Comparison of ENCODE assay signal across 16 cellular contexts in genomic region chr1:25784575-25785051, GRCh38. TPM values are rescaled to one million over a fixed set of nuclear protein-coding genes. Genes with fewer than 3 reads are reported as not detected.
DNase-seq lines count a peak whose midpoint lies in the region; ATAC-seq and TF ChIP-seq lines count a peak whose summit lies in the region.
"Had no signal": no experiment of that assay in that cellular context is flagged by ENCODE, and none has a peak within 500 bp of the region (broad histone marks: within the 10 kb centered on the region; RNA-seq: fewer than 3 reads in every experiment).

No MANE protein-coding gene starts in this region.

- no peaks in the 10 kb centered on the region for H3K79me2 ChIP-seq in GM23338 (replicated peaks; ENCODE audit: insufficient read depth)

- TF ChIP-seq POLR2A in IMR-90 (IDR thresholded peaks at IDR 0.05; ENCODE audit: low read depth, low read length): no peak

- H4K5ac ChIP-seq in IMR-90 (ENCODE audit: low read depth, low read length): no peak overlapping the region

- H3K9me3 ChIP-seq in CD4-positive, alpha-beta T cell (ENCODE audit: control insufficient read depth, low read length): no peaks in the 10 kb centered on the region
- H3K9me3 ChIP-seq in IMR-90 (ENCODE audit: control insufficient read depth, insufficient read depth, low read length) (no peaks in the 10 kb centered on the region), liver (ENCODE audit: control insufficient read depth in 4 of 4, low read length in 3 of 4) (no peaks in the 10 kb centered on the region)

- peak overlapping the region; percentile 46 for H2AFZ ChIP-seq in IMR-90 (replicated peaks; ENCODE audit: low read length, poor library complexity)
- no peak overlapping the region for H2AFZ ChIP-seq in GM23338

- peaks cover 83% of the 10 kb centered on the region for H3K36me3 Mint-ChIP-seq in CD4-positive, alpha-beta T cell (ENCODE audit: low read depth)
- no peaks in the 10 kb centered on the region for H3K36me3 Mint-ChIP-seq in stimulated activated naive B cell treated with anti-CD40 and anti-IgM and Interleukin-4, amounts not matched to agents 10 μg/mL and 1 μg/mL and 100 μg/mL, for 72 hours
- H3K36me3 Mint-ChIP-seq in GM23338 (ENCODE audit: low read depth): no peaks in the 10 kb centered on the region
- H3K36me3 Mint-ChIP-seq: memory B cell had no signal

- POLR2A ChIA-PET in CD4-positive, alpha-beta T cell (lab: Charles Lee): interaction anchor here (1.2 kb wide), 1 partner anchor 15 kb away, joined by 3 read pairs; no protein-coding TSS in a partner anchor
- POLR2A ChIA-PET in IMR-90 (lab: Charles Lee; ENCODE audit: unreplicated experiment): no interaction called here

- no peaks in the 10 kb centered on the region for H3K27me3 ChIP-seq in CD4-positive, alpha-beta T cell (ENCODE audit: control insufficient read depth, insufficient read depth, low read length)
- H3K27me3 ChIP-seq in IMR-90 (ENCODE audit: control insufficient read depth, insufficient read depth, low read length) (no peaks in the 10 kb centered on the region), liver (ENCODE audit: control insufficient read depth in 4 of 4, insufficient read depth in 4 of 4, low read length in 3 of 4) (no peaks in the 10 kb centered on the region), GM23338 (ENCODE audit: insufficient read depth) (no peaks in the 10 kb centered on the region)

- peaks cover 10% of the 10 kb centered on the region for H3K9me1 ChIP-seq in IMR-90 (ENCODE audit: insufficient read depth, low read length)

- H2AK5ac ChIP-seq in IMR-90 (ENCODE audit: low read depth, low read length): peak overlapping the region; percentile 3; the same call in 1 of the 2 replicates

- CTCF ChIA-PET in CD4-positive, alpha-beta T cell (lab: Charles Lee): no interaction called here
- CTCF ChIA-PET in IMR-90 (lab: Yijun Ruan, JAX): no interaction called here

- H3K9me2 ChIP-seq in GM23338 (ENCODE audit: insufficient read depth): no peaks in the 10 kb centered on the region

- no CpG with 5 or more reads among the region's 9 CpGs for WGBS in IMR-90 (ENCODE audit: extremely low coverage in 2 of 2, insufficient read length in 1 of 2), 2 experiments
- WGBS in liver: 81% methylated on average over 9 of the region's 9 CpGs

- H3K79me1 ChIP-seq in IMR-90 (ENCODE audit: low read depth in 1 of 2, low read length in 2 of 2): no peaks in the 10 kb centered on the region

- H3K27ac Mint-ChIP-seq in CD4-positive, alpha-beta T cell: peak overlapping the region; percentile 61
- H3K27ac Mint-ChIP-seq in stimulated activated naive B cell treated with anti-CD40 and anti-IgM and Interleukin-4, amounts not matched to agents 10 μg/mL and 1 μg/mL and 100 μg/mL, for 72 hours: no peak overlapping the region
- no peak overlapping the region for H3K27ac Mint-ChIP-seq in GM23338
- H3K27ac Mint-ChIP-seq: activated CD4-positive, alpha-beta memory T cell treated with anti-CD3 and anti-CD28 coated beads, Interleukin-2, amount 10 ng/mL, durations not matched to agents 7 days and 5 days; memory B cell had no signal

- TF ChIP-seq RAD21 in IMR-90 (IDR thresholded peaks at IDR 0.05; ENCODE audit: low read length) (no peak), liver (IDR thresholded peaks at IDR 0.05) (no peak)

- dilution Hi-C loops in IMR-90 (cut with HindIII; ENCODE audit: low sequenced_read_pairs, unreplicated experiment): no loop called here

- H3K4me3 Mint-ChIP-seq in CD4-positive, alpha-beta T cell: no peak overlapping the region
- no peak overlapping the region for H3K4me3 Mint-ChIP-seq in stimulated activated naive B cell treated with anti-CD40 and anti-IgM and Interleukin-4, amounts not matched to agents 10 μg/mL and 1 μg/mL and 100 μg/mL, for 72 hours
- H3K4me3 Mint-ChIP-seq in GM23338: no peak overlapping the region
- H3K4me3 Mint-ChIP-seq: activated CD4-positive, alpha-beta memory T cell treated with anti-CD3 and anti-CD28 coated beads, Interleukin-2, amount 10 ng/mL, durations not matched to agents 7 days and 5 days; activated T-cell treated with anti-CD3 and anti-CD28 coated beads, Interleukin-2, amount 50 U/mL, for 4 hours; memory B cell had no signal

- peak overlapping the region; percentile 7 for H2AK9ac ChIP-seq in IMR-90 (replicated peaks; ENCODE audit: low read depth, low read length, poor library complexity)

- DNase-seq in CD4-positive, alpha-beta T cell: no peak
- peak; percentile 60 for DNase-seq in IMR-90
- DNase-seq in cerebellar nuclear complex (lab: John Stamatoyannopoulos, UW): peak; percentile 27 to 53
- DNase-seq in stimulated activated naive B cell treated with anti-CD40 and anti-IgM and Interleukin-4, amounts not matched to agents 10 μg/mL and 1 μg/mL and 100 μg/mL, for 72 hours: no peak
- no peak for DNase-seq in COR-L47 (lab: John Stamatoyannopoulos, UW)
- DNase-seq in GM23338 (ENCODE audit: low spot score): no peak
- DNase-seq: activated CD4-positive, alpha-beta memory T cell treated with anti-CD3 and anti-CD28 coated beads, Interleukin-2, amount 10 ng/mL, durations not matched to agents 7 days and 5 days; activated T-cell treated with anti-CD3 and anti-CD28 coated beads, Interleukin-2, amount 50 U/mL, for 4 hours; foreskin fibroblast; GF-D8; H7; retina had no signal

- no peak overlapping the region for H2BK5ac ChIP-seq in IMR-90 (ENCODE audit: low read depth, low read length, poor library complexity, severe bottlenecking)

- 0 out of 2 replicates have a peak overlapping the region, but pooled peaks have one; percentile 14 for H2BK120ac ChIP-seq in IMR-90 (ENCODE audit: low read depth, low read length)

- H3K4me1 Mint-ChIP-seq in CD4-positive, alpha-beta T cell (ENCODE audit: low read depth): peaks cover 8% of the 10 kb centered on the region
- H3K4me1 Mint-ChIP-seq in stimulated activated naive B cell treated with anti-CD40 and anti-IgM and Interleukin-4, amounts not matched to agents 10 μg/mL and 1 μg/mL and 100 μg/mL, for 72 hours: no peaks in the 10 kb centered on the region
- H3K4me1 Mint-ChIP-seq in GM23338: peaks cover 41% of the 10 kb centered on the region
- H3K4me1 Mint-ChIP-seq: activated CD4-positive, alpha-beta memory T cell treated with anti-CD3 and anti-CD28 coated beads, Interleukin-2, amount 10 ng/mL, durations not matched to agents 7 days and 5 days; memory B cell had no signal

- H3F3A ChIP-seq in GM23338 (replicated peaks; ENCODE audit: low read depth): peaks cover 4% of the 10 kb centered on the region

- H4K20me1 ChIP-seq in IMR-90 (ENCODE audit: insufficient read depth, low read length): no peaks in the 10 kb centered on the region; the same call in 1 of the 2 replicates
- H4K20me1 ChIP-seq in GM23338 (replicated peaks; ENCODE audit: insufficient read depth): no peaks in the 10 kb centered on the region

- no peak overlapping the region for H3K18ac ChIP-seq in IMR-90 (ENCODE audit: low read depth, low read length)

- no peak overlapping the region for H2BK15ac ChIP-seq in IMR-90 (ENCODE audit: low read depth, low read length)

- ATAC-seq in CD4-positive, alpha-beta T cell (ENCODE audit: poor library complexity): no peak
- ATAC-seq in IMR-90 (ENCODE audit: low read depth) (peak; percentile 30), HG03139 (IDR thresholded peaks at IDR 0.05; ENCODE audit: unreplicated experiment) (no peak), GM23338 (no peak)
- ATAC-seq in stimulated activated naive B cell treated with anti-CD40 and anti-IgM and Interleukin-4, amounts not matched to agents 10 μg/mL and 1 μg/mL and 100 μg/mL, for 72 hours (replicated peaks): no peak
- ATAC-seq: activated T-cell treated with anti-CD3 and anti-CD28 coated beads, Interleukin-2, amount 50 U/mL, for 4 hours; Panc1 had no signal

- H3K14ac ChIP-seq in IMR-90 (replicated peaks; ENCODE audit: low read depth, low read length): no peak overlapping the region

- intact Hi-C loops in CD4-positive, alpha-beta T cell (cut with DNase I, micrococcal nuclease): no loop called here
- intact Hi-C loops in IMR-90 (cut with micrococcal nuclease): no loop called here

- TSS peak; percentile 49 for BruUV-seq in IMR-90 (replicated peaks; lab: Mats Ljungman, UMichigan)

- no peak overlapping the region for H4K8ac ChIP-seq in IMR-90 (ENCODE audit: low read depth in 2 of 2, low read length in 2 of 2)

- H3K56ac ChIP-seq in IMR-90 (ENCODE audit: extremely low read depth, insufficient read depth, low read length): no peak overlapping the region

- H2BK20ac ChIP-seq in IMR-90 (ENCODE audit: low read depth, low read length): no peak overlapping the region

- H3K9ac ChIP-seq in IMR-90 (ENCODE audit: low read depth, low read length) (no peak overlapping the region), liver (ENCODE audit: low read depth in 1 of 2, low read length in 2 of 2) (no peak overlapping the region)

- H3K9me3 Mint-ChIP-seq in CD4-positive, alpha-beta T cell: no peaks in the 10 kb centered on the region
- H3K9me3 Mint-ChIP-seq in stimulated activated naive B cell treated with anti-CD40 and anti-IgM and Interleukin-4, amounts not matched to agents 10 μg/mL and 1 μg/mL and 100 μg/mL, for 72 hours: no peaks in the 10 kb centered on the region
- no peaks in the 10 kb centered on the region for H3K9me3 Mint-ChIP-seq in GM23338
- H3K9me3 Mint-ChIP-seq: activated CD4-positive, alpha-beta memory T cell treated with anti-CD3 and anti-CD28 coated beads, Interleukin-2, amount 10 ng/mL, durations not matched to agents 7 days and 5 days; activated T-cell treated with anti-CD3 and anti-CD28 coated beads, Interleukin-2, amount 50 U/mL, for 4 hours; memory B cell had no signal

- TF ChIP-seq CTCF in CD4-positive, alpha-beta T cell (IDR thresholded peaks at IDR 0.05): no peak
- TF ChIP-seq CTCF in IMR-90 (conservative IDR thresholded peaks at IDR 0.05; ENCODE audit: low read depth, low read length): no peak
- no peak for TF ChIP-seq CTCF in liver (IDR thresholded peaks at IDR 0.05; ENCODE audit: low read depth, low read length, missing input control)
- TF ChIP-seq CTCF in GM23338 (conservative IDR thresholded peaks at IDR 0.05; ENCODE audit: low read depth in 2 of 2): no peak

- in situ Hi-C loops in IMR-90 (cut with MboI; ENCODE audit: low sequenced_read_pairs): no loop called here

- no peak overlapping the region for H4K91ac ChIP-seq in IMR-90 (ENCODE audit: insufficient read depth, low read depth, low read length)

- H3K27ac ChIP-seq in CD4-positive, alpha-beta T cell (ENCODE audit: low read depth, low read length): no peak overlapping the region
- H3K27ac ChIP-seq in IMR-90 (ENCODE audit: insufficient read depth, low read length) (no peak overlapping the region), liver (ENCODE audit: low read depth in 1 of 2, low read length in 2 of 2) (no peak overlapping the region), GM23338 (ENCODE audit: low read depth) (no peak overlapping the region)

- no peaks in the 10 kb centered on the region for H3K27me3 Mint-ChIP-seq in CD4-positive, alpha-beta T cell
- peaks cover 9 to 10% of the 10 kb centered on the region in 2 donors for H3K27me3 Mint-ChIP-seq in stimulated activated naive B cell treated with anti-CD40 and anti-IgM and Interleukin-4, amounts not matched to agents 10 μg/mL and 1 μg/mL and 100 μg/mL, for 72 hours
- H3K27me3 Mint-ChIP-seq in GM23338 (ENCODE audit: insufficient read depth, low read depth, poor library complexity): peaks cover 9% of the 10 kb centered on the region
- H3K27me3 Mint-ChIP-seq: activated CD4-positive, alpha-beta memory T cell treated with anti-CD3 and anti-CD28 coated beads, Interleukin-2, amount 10 ng/mL, durations not matched to agents 7 days and 5 days; memory B cell had no signal

- H3K4me2 ChIP-seq in IMR-90 (ENCODE audit: low read depth, low read length) (no peak overlapping the region), GM23338 (no peak overlapping the region)

- H3K4me3 ChIP-seq in IMR-90 (ENCODE audit: insufficient read depth, low read depth, low read length) (no peak overlapping the region), liver (ENCODE audit: low read depth in 1 of 3, low read length in 3 of 3) (no peak overlapping the region), GM23338 (no peak overlapping the region)

- H3K4ac ChIP-seq in IMR-90 (ENCODE audit: low read depth, low read length): peak overlapping the region; percentile 15; the same call in 1 of the 2 replicates

- H3K4me1 ChIP-seq in IMR-90 (ENCODE audit: control insufficient read depth, insufficient read depth, low read length) (peaks cover 17% of the 10 kb centered on the region), liver (ENCODE audit: control insufficient read depth in 4 of 4, insufficient read depth in 4 of 4, low read length in 3 of 4) (peaks cover 6 to 14% (median 12%) of the 10 kb centered on the region in 4 donors), GM23338 (ENCODE audit: insufficient read depth) (peaks cover 17% of the 10 kb centered on the region)

- peaks cover 19% of the 10 kb centered on the region; the same call in 1 of the 2 replicates for H3K36me3 ChIP-seq in IMR-90 (ENCODE audit: control insufficient read depth, insufficient read depth, low read length)
- H3K36me3 ChIP-seq in liver (ENCODE audit: control insufficient read depth in 4 of 4, insufficient read depth in 3 of 4, low read depth in 1 of 4, low read length in 3 of 4): peaks cover 0 to 6% (median 0%) of the 10 kb centered on the region in 4 donors
- H3K36me3 ChIP-seq in GM23338 (ENCODE audit: insufficient read depth): no peaks in the 10 kb centered on the region

- no peak overlapping the region for H3K23ac ChIP-seq in IMR-90 (ENCODE audit: low read depth, low read length)

RNA-seq across cellular contexts. Expression of gene SELENON, which starts 15.4 kb away (rescaled TPM):
- 10 to 100 TPM; 25.3 to 25.7 TPM for total RNA-seq in CD4-positive, alpha-beta T cell
- total RNA-seq in IMR-90 (2012; rRNA removed) (9.1 and 10.0 TPM in 2 replicates), liver (10 to 100 TPM in 1 of 2 donors, 1 to 10 TPM in 1; 7.8 to 10.1 TPM)
- polyA plus RNA-seq in IMR-90 (2012; rRNA removed) (86.4 and 114 TPM in 2 replicates), liver (10 to 100 TPM in 1 of 2 donors, 1 to 10 TPM in 1; 4.3 to 16.1 TPM), GM23338 (2016; fragmentation: Nextera tagmentation; extraction: Ambion mirVana) (17.9 and 19.9 TPM in 2 replicates)
- 67.8 and 132 TPM in 2 replicates for polyA plus RNA-seq in IMR-90 (2012; cell fraction: cytosol; rRNA removed)
- polyA plus RNA-seq in IMR-90 (2012; cell fraction: nucleus; rRNA removed; ENCODE audit: low replicate concordance): 82.8 and 113 TPM in 2 replicates
- 88.2 and 93.2 TPM in 2 replicates for total RNA-seq in GM23338 (2014; rRNA removed; shearing (Covaris generic))

RNA-seq across cellular contexts. Expression of gene MTFR1L, which starts 35.1 kb away (rescaled TPM):
- total RNA-seq in CD4-positive, alpha-beta T cell: 10 to 100 TPM; 25.5 to 28.0 TPM
- total RNA-seq in IMR-90 (2012; rRNA removed) (57.2 and 69.7 TPM in 2 replicates), liver (10 to 100 TPM; 22.5 to 48.4 TPM)
- polyA plus RNA-seq in IMR-90 (2012; rRNA removed) (69.1 and 80.0 TPM in 2 replicates), liver (10 to 100 TPM; 33.4 to 47.1 TPM), GM23338 (2016; fragmentation: Nextera tagmentation; extraction: Ambion mirVana) (13.4 and 14.8 TPM in 2 replicates)
- polyA plus RNA-seq in IMR-90 (2012; cell fraction: cytosol; rRNA removed): 89.0 and 279 TPM in 2 replicates
- polyA plus RNA-seq in IMR-90 (2012; cell fraction: nucleus; rRNA removed; ENCODE audit: low replicate concordance): 122 and 153 TPM in 2 replicates
- total RNA-seq in GM23338 (2014; rRNA removed; shearing (Covaris generic)): 22.7 and 23.5 TPM in 2 replicates

Comparison
In these comparisons a context has a peak if more than half of its experiments do, and no peak if none do; other contexts are left out.
1. DNase-seq: peak in IMR-90 (single experiment) and cerebellar nuclear complex (2 of 2); none in CD4-positive, alpha-beta T cell (0 of 10), stimulated activated naive B cell treated with anti-CD40 and anti-IgM and Interleukin-4, amounts not matched to agents 10 μg/mL and 1 μg/mL and 100 μg/mL, for 72 hours (single experiment), COR-L47 (single experiment) and GM23338 (single experiment).